In the genomic region with DNA sequence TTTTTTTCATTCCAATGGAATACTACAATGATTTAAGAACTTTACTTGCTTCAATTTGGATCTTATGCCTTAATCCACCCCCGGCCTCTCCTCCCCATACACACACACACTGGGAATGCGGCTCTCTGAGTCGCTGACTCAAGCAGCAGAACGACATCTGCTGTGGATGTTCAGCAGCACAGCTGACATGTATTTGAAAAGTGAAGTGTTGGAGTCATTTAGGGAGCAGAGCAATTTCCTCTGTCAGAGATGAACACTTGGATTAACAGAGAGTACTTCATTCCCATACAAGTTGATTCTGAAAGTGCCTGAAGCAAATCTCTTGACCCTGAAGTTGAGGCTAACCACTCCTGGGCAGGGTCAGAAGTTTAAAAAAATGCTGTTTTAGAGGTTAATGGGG, we compare ENCODE assay signal across 8 cellular contexts. TPM values are rescaled to one million over a fixed set of nuclear protein-coding genes. Genes with fewer than 3 reads are reported as not detected.
DNase-seq lines count a peak whose midpoint lies in the region; ATAC-seq, FAIRE-seq and TF ChIP-seq lines count a peak whose summit lies in the region.

No MANE protein-coding gene starts in this region.

- CTCF ChIA-PET in AG04450 (lab: Charles Lee) (interaction anchor here (0.7 to 3.1 kb wide), 4 partner anchors 14 to 102 kb away, joined by 3 to 13 read pairs (median 4); no protein-coding TSS in a partner anchor), endothelial cell of umbilical vein (lab: Charles Lee) (interaction anchor here (0.7 to 2.6 kb wide), 15 partner anchors 9 to 149 kb away, joined by 3 to 36 read pairs (median 5); no protein-coding TSS in a partner anchor)

- H3K9ac ChIP-seq in endothelial cell of umbilical vein (replicated peaks; ENCODE audit: extremely low read depth, insufficient read depth, low read length): no peak overlapping the region

- H3K79me2 ChIP-seq in endothelial cell of umbilical vein (ENCODE audit: control insufficient read depth, insufficient read depth, low read length): no peaks in the 10 kb centered on the region

- H3K4me3 ChIP-seq in AG04450 (ENCODE audit: low read depth, low read length) (no peak overlapping the region), endothelial cell of umbilical vein (replicated peaks in 1 of 3; ENCODE audit: insufficient read depth in 1 of 3, low read depth in 1 of 3, low read length in 3 of 3) (no peak overlapping the region)

- H3K36me3 ChIP-seq in endothelial cell of umbilical vein (ENCODE audit: control insufficient read depth in 2 of 2, extremely low read depth in 1 of 2, insufficient read depth in 2 of 2, low read length in 2 of 2): no peaks in the 10 kb centered on the region

- H3K27me3 ChIP-seq in AG04450 (ENCODE audit: control insufficient read depth, insufficient read depth, low read length): no peaks in the 10 kb centered on the region
- H3K27me3 ChIP-seq in endothelial cell of umbilical vein (ENCODE audit: control insufficient read depth in 2 of 2, insufficient read depth in 2 of 2, low read length in 2 of 2): no peaks in the 10 kb centered on the region

- H4K20me1 ChIP-seq in endothelial cell of umbilical vein (replicated peaks; ENCODE audit: control insufficient read depth, extremely low read depth, insufficient read depth, low read length): no peaks in the 10 kb centered on the region

- dilution Hi-C loops in endothelial cell of umbilical vein (cut with MboI; ENCODE audit: extremely low pct_ligation_motif_present, low sequenced_read_pairs): no loop called here

- no peak overlapping the region for H3K27ac ChIP-seq in AG04450 (ENCODE audit: low read depth, low read length)
- H3K27ac ChIP-seq in endothelial cell of umbilical vein (ENCODE audit: insufficient read depth, low read depth, low read length): no peak overlapping the region

- no peaks in the 10 kb centered on the region for H3K9me1 ChIP-seq in endothelial cell of umbilical vein (replicated peaks; ENCODE audit: control insufficient read depth, extremely low read depth, insufficient read depth, low read length)

- POLR2A ChIA-PET in AG04450 (lab: Yijun Ruan, JAX): interaction anchor here (2.5 kb wide), 1 partner anchor 28 kb away, joined by 9 read pairs; the partner anchor contains the start of gene LAMA4
- POLR2A ChIA-PET in endothelial cell of umbilical vein (lab: Charles Lee): no interaction called here

- no peak for TF ChIP-seq POLR2A in endothelial cell of umbilical vein (IDR thresholded peaks at IDR 0.05; ENCODE audit: low read depth, low read length)

- ATAC-seq in GM18519 (IDR thresholded peaks at IDR 0.05; ENCODE audit: low FRiP score, unreplicated experiment): no peak
- no peak for ATAC-seq in GM18502 (IDR thresholded peaks at IDR 0.05; ENCODE audit: poor library complexity, unreplicated experiment)
- ATAC-seq in HG03439 (IDR thresholded peaks at IDR 0.05; ENCODE audit: unreplicated experiment): no peak

- H3K4me2 ChIP-seq in endothelial cell of umbilical vein (ENCODE audit: insufficient read depth, low read length): no peak overlapping the region

- DNase-seq in AG04450 (ENCODE audit: low read depth, low spot score) (peak; percentile 82), NCI-H2171 (lab: John Stamatoyannopoulos, UW) (peak; percentile 6), endothelial cell of umbilical vein (ENCODE audit: low read depth, low spot score) (peak; percentile 72), middle frontal gyrus (ENCODE audit: extremely low spot score, low spot score) (peak; percentile 18), cerebellar nuclear complex (lab: John Stamatoyannopoulos, UW) (no peak)

- H3K4me1 ChIP-seq in endothelial cell of umbilical vein (ENCODE audit: control insufficient read depth, extremely low read depth, insufficient read depth, low read length): peaks cover 17% of the 10 kb centered on the region

- no TSS peak for BruUV-seq in endothelial cell of umbilical vein (replicated peaks; lab: Mats Ljungman, UMichigan)

- peak overlapping the region; percentile 64 for H2AFZ ChIP-seq in endothelial cell of umbilical vein (ENCODE audit: low read depth, low read length)

- intact Hi-C loops in endothelial cell of umbilical vein (cut with micrococcal nuclease): no loop called here

- H3K9me3 ChIP-seq in AG04450 (ENCODE audit: control insufficient read depth, insufficient read depth, low read length) (peaks cover 4% of the 10 kb centered on the region; the same call in 1 of the 2 replicates), endothelial cell of umbilical vein (replicated peaks; ENCODE audit: control insufficient read depth, insufficient read depth, low read length) (no peaks in the 10 kb centered on the region)

- TF ChIP-seq CTCF in AG04450 (IDR thresholded peaks at IDR 0.05; ENCODE audit: low read depth, low read length): peak; percentile 51
- peak; percentile 19 to 33 for TF ChIP-seq CTCF in endothelial cell of umbilical vein (IDR thresholded peaks at IDR 0.05; ENCODE audit: extremely low read depth in 1 of 2, insufficient read depth in 1 of 2, low read depth in 1 of 2, low read length in 2 of 2)

- FAIRE-seq in endothelial cell of umbilical vein (lab: Jason Lieb, UNC): peak; percentile 85

TF ChIP-seq in endothelial cell of umbilical vein, 7 proteins besides CTCF, POLR2A, EP300 and RAD21:
- TF ChIP-seq EZH2 (IDR thresholded peaks at IDR 0.05; ENCODE audit: borderline replicate concordance, low read depth, low read length, severe bottlenecking): no peak
- TF ChIP-seq FOS (IDR thresholded peaks at IDR 0.05; ENCODE audit: borderline replicate concordance, insufficient read depth, low read length): peak; percentile 4
- no peak for TF ChIP-seq MYC (IDR thresholded peaks at IDR 0.05; ENCODE audit: low read depth, low read length)
TF ChIP-seq in endothelial cell of umbilical vein: peak in this region for 1.

RNA-seq across cellular contexts. Expression of gene LAMA4, which starts 27.9 kb away (rescaled TPM):
- polyA plus RNA-seq in AG04450 (2011; rRNA removed) (231 and 246 TPM in 2 replicates), endothelial cell of umbilical vein (370 and 384 TPM in 2 replicates)
- 415 and 507 TPM in 2 replicates for polyA minus RNA-seq in AG04450 (2011; rRNA and poly(A)+ RNA removed)
- 629 TPM in 2 replicates for total RNA-seq in endothelial cell of umbilical vein
- polyA plus RNA-seq in endothelial cell of umbilical vein (2011; cell fraction: cytosol; rRNA removed): 215 and 257 TPM in 2 replicates
- 1,231 and 1,345 TPM in 2 replicates for polyA plus RNA-seq in endothelial cell of umbilical vein (2011; cell fraction: nucleus; rRNA removed)
- polyA plus RNA-seq in endothelial cell of umbilical vein (2012): 367 and 381 TPM in 2 replicates
- polyA minus RNA-seq in endothelial cell of umbilical vein: 1,043 and 1,135 TPM in 2 replicates
- not detected for polyA minus RNA-seq in endothelial cell of umbilical vein (2011; cell fraction: cytosol; rRNA and poly(A)+ RNA removed)
- polyA minus RNA-seq in endothelial cell of umbilical vein (2011; cell fraction: nucleus; rRNA and poly(A)+ RNA removed): 1,955 and 2,229 TPM in 2 replicates

Comparison
In these comparisons a context has a peak if more than half of its experiments do, and no peak if none do; other contexts are left out.
1. DNase-seq: peak in AG04450 (single experiment), NCI-H2171 (single experiment), endothelial cell of umbilical vein (single experiment) and middle frontal gyrus (single experiment); none in cerebellar nuclear complex (0 of 2).